ENCODE assay signal across 8 cellular contexts in genomic region chr12:57110189-57111045, GRCh38. TPM values are rescaled to one million over a fixed set of nuclear protein-coding genes. Genes with fewer than 3 reads are reported as not detected.
A peak's percentile ranks its signal among the peaks of the same experiment; 100 is the strongest.
DNase-seq lines count a peak whose midpoint lies in the region; ATAC-seq and FAIRE-seq lines count a peak whose summit lies in the region.

No MANE protein-coding gene starts in this region.

- DNase-seq in RCC 7860 (ENCODE audit: low spot score) (peak; percentile 53), activated gamma-delta T cell treated with Interleukin-2 at 50 U/mL for 16 hours (peak; percentile 47), Right ventricle myocardium superior (peak; percentile 86), renal cortical epithelial cell (ENCODE audit: low read depth) (peak; percentile 46), NCI-H2081 treated with DMSO at 0.1 percent for 48 hours (lab: John Stamatoyannopoulos, UW) (no peak)

- intact Hi-C loops in Right ventricle myocardium superior (cut with DNase I), result loop anchor here (10.0 kb wide), 1 partner anchor 356 kb away; the partner anchor contains the start of gene PRIM1

- no peak for FAIRE-seq in RCC 7860 (lab: Jason Lieb, UNC)

- ATAC-seq in GM18502 (IDR thresholded peaks at IDR 0.05; ENCODE audit: poor library complexity, unreplicated experiment) (peak; percentile 51), HG02884 (IDR thresholded peaks at IDR 0.05; ENCODE audit: unreplicated experiment) (peak; percentile 46), Right ventricle myocardium superior (ENCODE audit: poor library complexity) (peak; percentile 31), GM18517 (IDR thresholded peaks at IDR 0.05; ENCODE audit: unreplicated experiment) (no peak)

RNA-seq across cellular contexts. Expression of gene STAT6, which starts 0.7 kb away (rescaled TPM):
- total RNA-seq in Right ventricle myocardium superior (49.5 TPM), renal cortical epithelial cell (105 and 131 TPM in 2 replicates)

RNA-seq across cellular contexts. Expression of gene LRP1, which starts 17.9 kb away (rescaled TPM):
- 121 TPM for total RNA-seq in Right ventricle myocardium superior
- total RNA-seq in renal cortical epithelial cell, result 11.3 and 157 TPM in 2 replicates

RNA-seq across cellular contexts. Expression of gene NAB2, which starts 21.5 kb away (rescaled TPM):
- total RNA-seq in Right ventricle myocardium superior, result 10.3 TPM
- total RNA-seq in renal cortical epithelial cell, result 13.5 and 16.3 TPM in 2 replicates

RNA-seq across cellular contexts. Expression of gene NEMP1, which starts 31.8 kb away (rescaled TPM):
- 3.0 TPM for total RNA-seq in Right ventricle myocardium superior
- 5.2 and 7.8 TPM in 2 replicates for total RNA-seq in renal cortical epithelial cell

RNA-seq across cellular contexts. Expression of gene LRP1-AS, which starts 37.0 kb away (rescaled TPM):
- total RNA-seq in Right ventricle myocardium superior (not detected), renal cortical epithelial cell (not detected in 2 replicates)
